Comparison of ENCODE assay signal across 12 cellular contexts in the genomic region with DNA sequence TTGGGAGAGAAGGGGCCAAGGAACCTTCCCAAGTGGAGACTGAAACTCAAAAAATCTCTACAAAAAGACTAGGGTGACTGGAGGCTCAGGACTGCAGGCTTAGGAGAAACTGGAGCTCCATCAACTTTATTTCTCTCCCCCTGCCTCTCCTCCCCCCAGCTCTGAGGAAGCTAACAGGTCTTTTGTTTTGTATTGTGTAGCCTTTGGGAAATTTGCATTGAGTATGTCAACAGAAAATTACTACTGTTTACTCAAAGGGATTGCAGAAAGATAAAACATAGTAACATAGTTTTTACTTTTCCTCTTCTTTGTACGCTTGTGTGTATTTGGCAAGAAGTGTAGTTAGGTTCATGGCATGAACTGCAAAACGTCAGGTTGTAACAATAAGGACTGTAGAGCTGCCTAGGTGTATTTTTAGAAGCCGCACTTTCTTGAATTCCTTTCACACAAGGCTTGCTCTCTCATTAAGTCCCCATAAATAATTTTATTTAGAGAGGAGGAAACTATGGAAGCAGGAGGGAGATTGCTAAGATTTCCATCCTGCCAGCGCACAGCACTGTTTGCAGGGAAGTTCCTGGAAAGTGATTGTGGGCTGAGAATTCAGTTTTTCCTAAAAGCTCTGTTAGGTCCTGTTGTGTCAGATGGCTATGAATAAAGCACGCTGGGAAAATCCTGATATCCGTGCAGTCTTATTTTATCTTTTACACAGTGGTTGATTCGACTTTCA. TPM values are rescaled to one million over a fixed set of nuclear protein-coding genes. Genes with fewer than 3 reads are reported as not detected.
DNase-seq lines count a peak whose midpoint lies in the region; ATAC-seq and TF ChIP-seq lines count a peak whose summit lies in the region.
"Had no signal": no experiment of that assay in that cellular context is flagged by ENCODE, and none has a peak within 500 bp of the region (broad histone marks: within the 10 kb centered on the region; RNA-seq: fewer than 3 reads in every experiment).

No MANE protein-coding gene starts in this region.

- ATAC-seq in WTC11 (peak; percentile 11; the same call in 1 of the 2 replicates), memory B cell (ENCODE audit: low read depth) (no peak), GM21423 (IDR thresholded peaks at IDR 0.05; ENCODE audit: unreplicated experiment) (no peak), HG02852 (IDR thresholded peaks at IDR 0.05; ENCODE audit: unreplicated experiment) (no peak)

- no peak for DNase-seq in activated naive CD4-positive, alpha-beta T cell treated with anti-CD3 and anti-CD28 coated beads, Interleukin-2, amount 10 ng/mL, durations not matched to agents 7 days and 5 days
- no peak for DNase-seq in activated naive CD4-positive, alpha-beta T cell treated with Interleukin-2 at 50 U/mL for 16 hours
- DNase-seq in WTC11 (ENCODE audit: low spot score) = no peak
- DNase-seq in memory B cell (ENCODE audit: low spot score in 2 of 2) = no peak
- DNase-seq in tibial nerve (ENCODE audit: low spot score in 2 of 2) = no peak
- DNase-seq in stimulated activated CD4-positive, alpha-beta T cell treated with anti-CD3 and anti-CD28 coated beads, Interleukin-4, amount 100 ng/mL, for 24 hours = no peak
- DNase-seq: kidney, NCI-H2171 had no signal

- H3K9me3 ChIP-seq in tibial nerve = peaks cover 0 to 9% (median 0%) of the 10 kb centered on the region in 4 donors

- peaks cover 0 to 31% (median 15%) of the 10 kb centered on the region in 4 donors for H3K4me1 ChIP-seq in tibial nerve

- peaks cover 68% of the 10 kb centered on the region for H3K36me3 Mint-ChIP-seq in activated naive CD4-positive, alpha-beta T cell treated with anti-CD3 and anti-CD28 coated beads, Interleukin-2, amount 10 ng/mL, durations not matched to agents 7 days and 5 days
- H3K36me3 Mint-ChIP-seq in WTC11 = peaks cover 34% of the 10 kb centered on the region
- no peaks in the 10 kb centered on the region for H3K36me3 Mint-ChIP-seq in memory B cell

- H3K27ac ChIP-seq in tibial nerve = peak overlapping the region in 3 of 4 donors; percentile 64 to 76 (median 75)
- H3K27ac ChIP-seq: C4-2B, WERI-Rb-1 had no signal

- CTCF ChIA-PET in activated naive CD4-positive, alpha-beta T cell treated with anti-CD3 and anti-CD28 coated beads, Interleukin-2, amount 10 ng/mL, durations not matched to agents 7 days and 5 days (lab: Charles Lee) = interaction anchor here (0.8 to 1.6 kb wide), 11 partner anchors 9 to 312 kb away, joined by 3 to 8 read pairs (median 3); a partner anchor contains a TSS
- CTCF ChIA-PET in WTC11 (lab: Charles Lee) = interaction anchor here (0.6 to 1.9 kb wide), 5 partner anchors 10 to 312 kb away, joined by 3 to 10 read pairs (median 3); no protein-coding TSS in a partner anchor

- peak overlapping the region; percentile 98 for H3K27ac Mint-ChIP-seq in activated naive CD4-positive, alpha-beta T cell treated with anti-CD3 and anti-CD28 coated beads, Interleukin-2, amount 10 ng/mL, durations not matched to agents 7 days and 5 days
- peak overlapping the region; percentile 64 for H3K27ac Mint-ChIP-seq in WTC11
- peak overlapping the region; percentile 85 for H3K27ac Mint-ChIP-seq in memory B cell

- TF ChIP-seq CTCF in WTC11 (IDR thresholded peaks at IDR 0.05) (no peak), tibial nerve (IDR thresholded peaks at IDR 0.05) (no peak)

- POLR2A ChIA-PET in WTC11 (lab: Charles Lee) = no interaction called here

- TF ChIP-seq EP300 in tibial nerve (IDR thresholded peaks at IDR 0.05) = no peak

- H3K27me3 Mint-ChIP-seq in activated naive CD4-positive, alpha-beta T cell treated with anti-CD3 and anti-CD28 coated beads, Interleukin-2, amount 10 ng/mL, durations not matched to agents 7 days and 5 days = peaks cover 6% of the 10 kb centered on the region
- peaks cover 12% of the 10 kb centered on the region for H3K27me3 Mint-ChIP-seq in WTC11 (ENCODE audit: low read depth)
- peaks cover 5% of the 10 kb centered on the region for H3K27me3 Mint-ChIP-seq in memory B cell

- TF ChIP-seq POLR2A in tibial nerve (IDR thresholded peaks at IDR 0.05) = no peak

- no peaks in the 10 kb centered on the region for H3K36me3 ChIP-seq in tibial nerve
- H3K36me3 ChIP-seq: WERI-Rb-1 had no signal

- H3K4me3 ChIP-seq in tibial nerve = peak overlapping the region in 2 of 4 donors; percentile 49 to 64

- peak overlapping the region; percentile 96 for H3K4me3 Mint-ChIP-seq in activated naive CD4-positive, alpha-beta T cell treated with anti-CD3 and anti-CD28 coated beads, Interleukin-2, amount 10 ng/mL, durations not matched to agents 7 days and 5 days
- H3K4me3 Mint-ChIP-seq in WTC11 (peak overlapping the region; percentile 87), memory B cell (peak overlapping the region; percentile 85)

- WGBS in tibial nerve, 2 donors = 14 to 15% methylated on average over 7 of the region's 7 CpGs

- peaks cover 22% of the 10 kb centered on the region for H3K9me3 Mint-ChIP-seq in activated naive CD4-positive, alpha-beta T cell treated with anti-CD3 and anti-CD28 coated beads, Interleukin-2, amount 10 ng/mL, durations not matched to agents 7 days and 5 days
- H3K9me3 Mint-ChIP-seq in WTC11 (peaks cover 29% of the 10 kb centered on the region), memory B cell (peaks cover 6% of the 10 kb centered on the region)

- H3K27me3 ChIP-seq in tibial nerve = peaks cover 0 to 26% of the 10 kb centered on the region in 2 donors

- peaks cover 35% of the 10 kb centered on the region for H3K4me1 Mint-ChIP-seq in activated naive CD4-positive, alpha-beta T cell treated with anti-CD3 and anti-CD28 coated beads, Interleukin-2, amount 10 ng/mL, durations not matched to agents 7 days and 5 days
- H3K4me1 Mint-ChIP-seq in WTC11 (peaks cover 33% of the 10 kb centered on the region), memory B cell (peaks cover 13% of the 10 kb centered on the region)

TF ChIP-seq in WTC11, 78 proteins besides CTCF, POLR2A, EP300 and RAD21:
- TF ChIP-seq, protein P1, sequence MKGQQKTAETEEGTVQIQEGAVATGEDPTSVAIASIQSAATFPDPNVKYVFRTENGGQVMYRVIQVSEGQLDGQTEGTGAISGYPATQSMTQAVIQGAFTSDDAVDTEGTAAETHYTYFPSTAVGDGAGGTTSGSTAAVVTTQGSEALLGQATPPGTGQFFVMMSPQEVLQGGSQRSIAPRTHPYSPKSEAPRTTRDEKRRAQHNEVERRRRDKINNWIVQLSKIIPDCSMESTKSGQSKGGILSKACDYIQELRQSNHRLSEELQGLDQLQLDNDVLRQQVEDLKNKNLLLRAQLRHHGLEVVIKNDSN (CRISPR knock-in tag; IDR thresholded peaks at IDR 0.05) = no peak
- TF ChIP-seq TEAD1 (CRISPR knock-in tag; IDR thresholded peaks at IDR 0.05) = no peak

RNA-seq across cellular contexts. Expression of a gene that starts 21.1 kb away (rescaled TPM):
- total RNA-seq in WTC11 (2021) (31.1 to 36.8 TPM (median 36.2 TPM) in 3 replicates), tibial nerve (10 to 100 TPM; 28.5 to 48.5 (median 42.8) TPM)
